Comparison of ENCODE assay signal across 19 cellular contexts in the genomic region with DNA sequence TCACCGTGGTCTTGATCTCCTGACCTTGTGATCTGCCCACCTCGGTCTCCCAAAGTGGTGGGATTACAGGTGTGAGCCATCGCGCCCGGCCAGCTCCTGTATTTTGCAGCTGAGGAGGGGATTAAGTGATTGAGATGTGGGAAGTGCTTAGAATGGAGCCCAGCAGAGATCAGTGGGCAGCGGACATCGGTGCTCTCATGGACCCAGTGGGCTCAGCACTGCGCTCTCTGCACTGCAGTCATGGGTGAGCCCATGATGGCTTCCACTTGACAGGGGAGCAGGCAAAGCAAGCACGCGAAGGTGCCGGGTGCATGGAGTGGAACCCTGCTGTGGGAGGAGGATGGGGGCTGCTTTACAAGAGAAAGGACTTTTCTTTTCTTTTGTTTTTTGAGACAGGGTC. TPM values are rescaled to one million over a fixed set of nuclear protein-coding genes. Genes with fewer than 3 reads are reported as not detected.
A peak's percentile ranks its signal among the peaks of the same experiment; 100 is the strongest.
DNase-seq lines count a peak whose midpoint lies in the region; ATAC-seq, FAIRE-seq and TF ChIP-seq lines count a peak whose summit lies in the region.
"Had no signal": no experiment of that assay in that cellular context is flagged by ENCODE, and none has a peak within 500 bp of the region (broad histone marks: within the 10 kb centered on the region; RNA-seq: fewer than 3 reads in every experiment).

No MANE protein-coding gene starts in this region.

- H4K5ac ChIP-seq in H1 (ENCODE audit: insufficient read length, low read depth, low read length) = no peak overlapping the region

- H2AFZ ChIP-seq in H1 (ENCODE audit: low read length) = no peak overlapping the region

- H2BK5ac ChIP-seq in H1 (ENCODE audit: low read depth, low read length) = 0 out of 2 replicates have a peak overlapping the region, but pooled peaks have one; percentile 12

- no peak overlapping the region for H3K4me3 Mint-ChIP-seq in activated naive CD8-positive, alpha-beta T cell treated with anti-CD3 and anti-CD28 coated beads, Interleukin-2, amount 10 ng/mL, durations not matched to agents 7 days and 5 days
- no peak overlapping the region for H3K4me3 Mint-ChIP-seq in activated naive CD8-positive, alpha-beta T cell treated with anti-CD3 and anti-CD28 coated beads for 36 hours
- H3K4me3 Mint-ChIP-seq: nephron progenitor cell had no signal

- H2BK20ac ChIP-seq in H1 (ENCODE audit: low read length) = 0 out of 2 replicates have a peak overlapping the region, but pooled peaks have one; percentile 86

- H3K27ac ChIP-seq in H1 (ENCODE audit: low read depth, low read length) (no peak overlapping the region), transverse colon (peak overlapping the region; percentile 54 to 83 (median 58))
- H3K27ac ChIP-seq: SK-N-MC had no signal

- H3K56ac ChIP-seq in H1 (replicated peaks; ENCODE audit: insufficient read length, low read depth, low read length) = no peak overlapping the region

- no peak for TF ChIP-seq POLR2A in H1 (IDR thresholded peaks at IDR 0.05; ENCODE audit: control extremely low read depth in 1 of 2, low read depth in 2 of 2, low read length in 2 of 2)
- no peak for TF ChIP-seq POLR2A in transverse colon (IDR thresholded peaks at IDR 0.05)

- DNase-seq in activated naive CD8-positive, alpha-beta T cell treated with anti-CD3 and anti-CD28 coated beads, Interleukin-2, amount 10 ng/mL, durations not matched to agents 7 days and 5 days = no peak
- no peak for DNase-seq in activated naive CD8-positive, alpha-beta T cell treated with anti-CD3 and anti-CD28 coated beads for 36 hours
- DNase-seq in H1 (ENCODE audit: low read depth in 1 of 2, low spot score in 2 of 2) (no peak), transverse colon (no peak), NCI-H2196 treated with DMSO at 0.1 percent for 48 hours (lab: John Stamatoyannopoulos, UW; ENCODE audit: unreplicated experiment) (no peak)
- DNase-seq in stimulated activated CD4-positive, alpha-beta T cell treated with anti-CD3 and anti-CD28 coated beads, Interleukin-1b, Interleukin-23, amount 100 ng/mL, for 48 hours = no peak
- DNase-seq: activated CD4-positive, alpha-beta T cell treated with anti-CD3 and anti-CD28 coated beads, Interleukin-2, amount 50 U/mL, for 4 hours; amniotic stem cell; COR-L47; DMS79; foreskin fibroblast; hippocampal formation; left ventricle myocardium inferior; MM.1S; NCI-H1436; NCI-H524; nephron progenitor cell had no signal

- peaks cover 5% of the 10 kb centered on the region for H3K36me3 Mint-ChIP-seq in activated naive CD8-positive, alpha-beta T cell treated with anti-CD3 and anti-CD28 coated beads, Interleukin-2, amount 10 ng/mL, durations not matched to agents 7 days and 5 days
- H3K36me3 Mint-ChIP-seq in activated naive CD8-positive, alpha-beta T cell treated with anti-CD3 and anti-CD28 coated beads for 36 hours = peaks cover 2% of the 10 kb centered on the region

- peak overlapping the region; percentile 13 for H3K4ac ChIP-seq in H1 (replicated peaks; ENCODE audit: insufficient read length, low read depth, low read length)

- no peak overlapping the region for H3K4me2 ChIP-seq in H1 (ENCODE audit: insufficient read depth in 1 of 2, low read depth in 2 of 2, low read length in 2 of 2)

- H3K27me3 Mint-ChIP-seq in activated naive CD8-positive, alpha-beta T cell treated with anti-CD3 and anti-CD28 coated beads, Interleukin-2, amount 10 ng/mL, durations not matched to agents 7 days and 5 days = peaks cover 2% of the 10 kb centered on the region
- H3K27me3 Mint-ChIP-seq in activated naive CD8-positive, alpha-beta T cell treated with anti-CD3 and anti-CD28 coated beads for 36 hours = no peaks in the 10 kb centered on the region

- intact Hi-C loops in transverse colon (cut with DNase I; ENCODE audit: low total_unique reads) = no loop called here

- no peak overlapping the region for H2BK120ac ChIP-seq in H1 (replicated peaks; ENCODE audit: low read depth, low read length)

- H4K20me1 ChIP-seq in H1 (replicated peaks in 1 of 2; ENCODE audit: control insufficient read depth in 1 of 2, insufficient read depth in 2 of 2, low read length in 2 of 2) = peaks cover 0 to 2% of the 10 kb centered on the region in 2 experiments

- peaks cover 17% of the 10 kb centered on the region for H3K4me1 Mint-ChIP-seq in activated naive CD8-positive, alpha-beta T cell treated with anti-CD3 and anti-CD28 coated beads, Interleukin-2, amount 10 ng/mL, durations not matched to agents 7 days and 5 days
- H3K4me1 Mint-ChIP-seq in activated naive CD8-positive, alpha-beta T cell treated with anti-CD3 and anti-CD28 coated beads for 36 hours = peaks cover 12% of the 10 kb centered on the region

- no peak overlapping the region for H3K9ac ChIP-seq in H1 (replicated peaks in 1 of 4; ENCODE audit: extremely low read depth in 1 of 4, low read depth in 3 of 4, low read length in 3 of 4)

- peak overlapping the region; percentile 94; the same call in 1 of the 2 replicates for H2BK12ac ChIP-seq in H1 (ENCODE audit: low read depth, low read length)

- H2AK5ac ChIP-seq in H1 (ENCODE audit: low read depth, low read length) = no peak overlapping the region; the same call in 1 of the 2 replicates

- peak overlapping the region; percentile 88; the same call in 1 of the 2 replicates for H2BK15ac ChIP-seq in H1 (ENCODE audit: low read length)

- peak overlapping the region; percentile 42 for H3K27ac Mint-ChIP-seq in activated naive CD8-positive, alpha-beta T cell treated with anti-CD3 and anti-CD28 coated beads, Interleukin-2, amount 10 ng/mL, durations not matched to agents 7 days and 5 days
- no peak overlapping the region for H3K27ac Mint-ChIP-seq in activated naive CD8-positive, alpha-beta T cell treated with anti-CD3 and anti-CD28 coated beads for 36 hours
- H3K27ac Mint-ChIP-seq: nephron progenitor cell had no signal

- ATAC-seq in activated naive CD8-positive, alpha-beta T cell treated with anti-CD3 and anti-CD28 coated beads, Interleukin-2, amount 10 ng/mL, durations not matched to agents 7 days and 5 days (ENCODE audit: low read depth) = no peak

- TF ChIP-seq EP300 in H1 (IDR thresholded peaks at IDR 0.05; ENCODE audit: borderline replicate concordance in 1 of 2, low read depth in 2 of 2, low read length in 2 of 2) = no peak
- no peak for TF ChIP-seq EP300 in transverse colon (IDR thresholded peaks at IDR 0.05; ENCODE audit: low read depth)

- H3K18ac ChIP-seq in H1 (ENCODE audit: extremely low read depth, low read length) = no peak overlapping the region

- H3K9me3 ChIP-seq in H1 (ENCODE audit: insufficient read depth in 2 of 2, low read depth in 1 of 2, low read length in 1 of 2) (no peaks in the 10 kb centered on the region), transverse colon (no peaks in the 10 kb centered on the region)

- peaks cover 0 to 9% (median 4%) of the 10 kb centered on the region in 4 experiments; a peak in 6 of 7 replicates for H3K4me1 ChIP-seq in H1 (replicated peaks in 1 of 4; ENCODE audit: control insufficient read depth in 3 of 4, insufficient read depth in 4 of 4, low read length in 3 of 4)
- H3K4me1 ChIP-seq in transverse colon = peaks cover 10 to 56% (median 42%) of the 10 kb centered on the region in 4 donors

- H3K14ac ChIP-seq in H1 (ENCODE audit: insufficient read length) = no peak overlapping the region

- H4K91ac ChIP-seq in H1 (replicated peaks; ENCODE audit: insufficient read length, low read length) = no peak overlapping the region

- in situ Hi-C loops in transverse colon (cut with MboI; ENCODE audit: low pct_ligation_motif_present in 1 of 4, low pct_unique_long_range_greater_than_20kb in 1 of 4, low sequenced_read_pairs in 3 of 4) = no loop called here

- H3K36me3 ChIP-seq in H1 (ENCODE audit: control insufficient read depth in 2 of 4, insufficient read depth in 4 of 4, low read length in 3 of 4) = no peaks in the 10 kb centered on the region
- no peaks in the 10 kb centered on the region for H3K36me3 ChIP-seq in transverse colon
- H3K36me3 ChIP-seq: left ventricle myocardium inferior had no signal

- no peaks in the 10 kb centered on the region for H3K79me2 ChIP-seq in H1 (ENCODE audit: control insufficient read depth in 1 of 2, insufficient read depth in 2 of 2, low read length in 2 of 2)

- 89% methylated on average over 11 of the region's 11 CpGs; no CpG with 5 or more reads in 1 of the 2 experiments for WGBS in H1 (ENCODE audit: extremely low coverage in 1 of 2, insufficient coverage in 1 of 2, insufficient read length in 1 of 2, insufficient replicate concordance in 2 of 2, low coverage in 1 of 2, low lambda C conversion rate in 2 of 2, missing lambda C conversion rate in 1 of 2), 2 experiments
- 84 to 92% methylated on average over 7 to 11 of the region's 11 CpGs for WGBS in transverse colon (ENCODE audit: low coverage in 1 of 2), 2 donors

- H4K8ac ChIP-seq in H1 (ENCODE audit: extremely low read depth, insufficient read depth, low read length) = no peak overlapping the region

- H3K23ac ChIP-seq in H1 (ENCODE audit: insufficient read length) = no peak overlapping the region

- CTCF ChIA-PET in H1 (lab: Charles Lee; ENCODE audit: partially characterized antibody) = interaction anchor here (0.7 to 37.6 kb wide), 8 partner anchors 8 to 296 kb away, joined by 3 to 614 read pairs (median 4); partner anchors contain the start of genes CATSPERZ, CCDC88B, ESRRA and PRDX5

- FAIRE-seq in H1 (lab: Jason Lieb, UNC) = no peak

- TF ChIP-seq CTCF in H1 (IDR thresholded peaks at IDR 0.05; ENCODE audit: control extremely low read depth in 1 of 3, insufficient read depth in 1 of 3, low read depth in 1 of 3, low read length in 3 of 3) (no peak), transverse colon (IDR thresholded peaks at IDR 0.05) (no peak)

- H3K4me3 ChIP-seq in H1 (ENCODE audit: extremely low read depth in 1 of 4, insufficient read depth in 2 of 4, low read depth in 3 of 4, low read length in 4 of 4) (no peak overlapping the region), transverse colon (no peak overlapping the region)
- H3K4me3 ChIP-seq: GM12878, left ventricle myocardium inferior, SK-N-MC had no signal

- peaks cover 2% of the 10 kb centered on the region; the same call in 1 of the 2 replicates for H3K23me2 ChIP-seq in H1 (ENCODE audit: low read depth, low read length)

- H3K27me3 ChIP-seq in H1 (replicated peaks in 1 of 4; ENCODE audit: control insufficient read depth in 3 of 4, extremely low read depth in 1 of 4, insufficient read depth in 3 of 4, low read length in 3 of 4) (no peaks in the 10 kb centered on the region), transverse colon (no peaks in the 10 kb centered on the region)

- H3K9me3 Mint-ChIP-seq in activated naive CD8-positive, alpha-beta T cell treated with anti-CD3 and anti-CD28 coated beads, Interleukin-2, amount 10 ng/mL, durations not matched to agents 7 days and 5 days = no peaks in the 10 kb centered on the region
- H3K9me3 Mint-ChIP-seq in activated naive CD8-positive, alpha-beta T cell treated with anti-CD3 and anti-CD28 coated beads for 36 hours = no peaks in the 10 kb centered on the region
- H3K9me3 Mint-ChIP-seq: nephron progenitor cell had no signal

- TF ChIP-seq RAD21 in H1 (IDR thresholded peaks at IDR 0.05 in 1 of 2, conservative IDR thresholded peaks at IDR 0.05 in 1 of 2; ENCODE audit: low read depth in 2 of 2, low read length in 2 of 2) = no peak

- H3K79me1 ChIP-seq in H1 (ENCODE audit: low read depth, low read length) = no peaks in the 10 kb centered on the region

- POLR2A ChIA-PET in activated naive CD8-positive, alpha-beta T cell treated with anti-CD3 and anti-CD28 coated beads, Interleukin-2, amount 10 ng/mL, durations not matched to agents 7 days and 5 days (lab: Charles Lee) = interaction anchor here (0.6 to 3.7 kb wide), 11 partner anchors 8 to 1001 kb away, joined by 3 to 38 read pairs (median 4); partner anchors contain the start of genes CCDC88B, FERMT3, PRDX5 and STIP1
- POLR2A ChIA-PET in H1 (lab: Charles Lee; ENCODE audit: partially characterized antibody) = interaction anchor here (0.7 to 7.3 kb wide), 9 partner anchors 9 to 1666 kb away, joined by 3 to 61 read pairs (median 3); partner anchors contain the start of genes C11orf98, CCDC88B, CSKMT and ESRRA

RNA-seq across cellular contexts. Expression of gene CCDC88B, which starts 9.1 kb away (rescaled TPM):
- total RNA-seq in activated naive CD8-positive, alpha-beta T cell treated with anti-CD3 and anti-CD28 coated beads, Interleukin-2, amount 10 ng/mL, durations not matched to agents 7 days and 5 days = 100 to 1,000 TPM; 132 to 142 TPM
- total RNA-seq in activated naive CD8-positive, alpha-beta T cell treated with anti-CD3 and anti-CD28 coated beads for 36 hours = 10 to 100 TPM; 73.5 to 74.5 TPM
- total RNA-seq in H1 (2021; fragmentation: NEBNext Ultra II Directional; extraction: Animal tissue kit (Norgen Biotek cat#: 25700)) = 11.2 and 12.5 TPM in 2 replicates
- 5.9 and 7.9 TPM in 2 replicates for polyA plus RNA-seq in H1 (2011; rRNA removed)
- 10.0 TPM for polyA plus RNA-seq in H1 (2011; cell fraction: cytosol; rRNA removed)
- 36.8 TPM for polyA plus RNA-seq in H1 (2011; cell fraction: nucleus; rRNA removed)
- polyA plus RNA-seq in H1 (2012, experiment 1 of 2) = 12.4 to 18.6 TPM (median 15.8 TPM) in 4 replicates
- polyA plus RNA-seq in H1 (2012, experiment 2 of 2) = 5.3 TPM
- 7.4 TPM for polyA plus RNA-seq in H1 (2013, experiment 1 of 2)
- 6.3 TPM for polyA plus RNA-seq in H1 (2013, experiment 2 of 2)
- polyA minus RNA-seq in H1 (2011; rRNA and poly(A)+ RNA removed) = 1.1 and 1.8 TPM in 2 replicates
- 6.3 TPM for polyA minus RNA-seq in H1 (2011; cell fraction: cytosol; rRNA and poly(A)+ RNA removed)
- polyA minus RNA-seq in H1 (2011; cell fraction: nucleus; rRNA and poly(A)+ RNA removed) = 5.4 TPM
- 100 to 1,000 TPM in 1 of 4 donors, 10 to 100 TPM in 3; 24.8 to 203 (median 47.1) TPM for total RNA-seq in transverse colon

RNA-seq across cellular contexts. Expression of gene PRDX5, which starts 13.0 kb away (rescaled TPM):
- 10 to 100 TPM; 85.1 to 91.2 TPM for total RNA-seq in activated naive CD8-positive, alpha-beta T cell treated with anti-CD3 and anti-CD28 coated beads, Interleukin-2, amount 10 ng/mL, durations not matched to agents 7 days and 5 days
- total RNA-seq in activated naive CD8-positive, alpha-beta T cell treated with anti-CD3 and anti-CD28 coated beads for 36 hours = 100 to 1,000 TPM; 111 to 116 TPM
- total RNA-seq in H1 (2021; fragmentation: NEBNext Ultra II Directional; extraction: Animal tissue kit (Norgen Biotek cat#: 25700)) = 201 and 225 TPM in 2 replicates
- 582 and 631 TPM in 2 replicates for polyA plus RNA-seq in H1 (2011; rRNA removed)
- polyA plus RNA-seq in H1 (2011; cell fraction: cytosol; rRNA removed) = 623 TPM
- polyA plus RNA-seq in H1 (2011; cell fraction: nucleus; rRNA removed) = 281 TPM
- polyA plus RNA-seq in H1 (2012, experiment 1 of 2) = 323 to 414 TPM (median 375 TPM) in 4 replicates
- 341 TPM for polyA plus RNA-seq in H1 (2012, experiment 2 of 2)
- 135 TPM for polyA plus RNA-seq in H1 (2013, experiment 1 of 2)
- 134 TPM for polyA plus RNA-seq in H1 (2013, experiment 2 of 2)
- 60.4 and 79.8 TPM in 2 replicates for polyA minus RNA-seq in H1 (2011; rRNA and poly(A)+ RNA removed)
- 77.1 TPM for polyA minus RNA-seq in H1 (2011; cell fraction: cytosol; rRNA and poly(A)+ RNA removed)
- polyA minus RNA-seq in H1 (2011; cell fraction: nucleus; rRNA and poly(A)+ RNA removed) = 54.4 TPM
- total RNA-seq in transverse colon = 100 to 1,000 TPM; 152 to 381 (median 265) TPM

RNA-seq across cellular contexts. Expression of gene TRMT112, which starts 13.5 kb away (rescaled TPM):
- 100 to 1,000 TPM; 140 to 151 TPM for total RNA-seq in activated naive CD8-positive, alpha-beta T cell treated with anti-CD3 and anti-CD28 coated beads, Interleukin-2, amount 10 ng/mL, durations not matched to agents 7 days and 5 days
- 100 to 1,000 TPM; 235 to 248 TPM for total RNA-seq in activated naive CD8-positive, alpha-beta T cell treated with anti-CD3 and anti-CD28 coated beads for 36 hours
- total RNA-seq in H1 (2021; fragmentation: NEBNext Ultra II Directional; extraction: Animal tissue kit (Norgen Biotek cat#: 25700)) = 300 and 326 TPM in 2 replicates
- polyA plus RNA-seq in H1 (2011; rRNA removed) = 650 and 707 TPM in 2 replicates
- 604 TPM for polyA plus RNA-seq in H1 (2011; cell fraction: cytosol; rRNA removed)
- polyA plus RNA-seq in H1 (2011; cell fraction: nucleus; rRNA removed) = 183 TPM
- 380 to 473 TPM (median 438 TPM) in 4 replicates for polyA plus RNA-seq in H1 (2012, experiment 1 of 2)
- 1,230 TPM for polyA plus RNA-seq in H1 (2012, experiment 2 of 2)
- polyA plus RNA-seq in H1 (2013, experiment 1 of 2) = 542 TPM
- polyA plus RNA-seq in H1 (2013, experiment 2 of 2) = 524 TPM
- 31.9 and 44.7 TPM in 2 replicates for polyA minus RNA-seq in H1 (2011; rRNA and poly(A)+ RNA removed)
- polyA minus RNA-seq in H1 (2011; cell fraction: cytosol; rRNA and poly(A)+ RNA removed) = 101 TPM
- 54.3 TPM for polyA minus RNA-seq in H1 (2011; cell fraction: nucleus; rRNA and poly(A)+ RNA removed)
- 10 to 100 TPM; 59.1 to 99.9 (median 82.7) TPM for total RNA-seq in transverse colon

RNA-seq across cellular contexts. Expression of gene ESRRA, which starts 25.6 kb away (rescaled TPM):
- 10 to 100 TPM; 33.9 to 35.1 TPM for total RNA-seq in activated naive CD8-positive, alpha-beta T cell treated with anti-CD3 and anti-CD28 coated beads, Interleukin-2, amount 10 ng/mL, durations not matched to agents 7 days and 5 days
- 10 to 100 TPM; 46.5 to 46.9 TPM for total RNA-seq in activated naive CD8-positive, alpha-beta T cell treated with anti-CD3 and anti-CD28 coated beads for 36 hours
- total RNA-seq in H1 (2021; fragmentation: NEBNext Ultra II Directional; extraction: Animal tissue kit (Norgen Biotek cat#: 25700)) = 36.1 and 37.0 TPM in 2 replicates
- 18.2 and 20.9 TPM in 2 replicates for polyA plus RNA-seq in H1 (2011; rRNA removed)
- polyA plus RNA-seq in H1 (2011; cell fraction: cytosol; rRNA removed) = 24.8 TPM
- polyA plus RNA-seq in H1 (2011; cell fraction: nucleus; rRNA removed) = 29.9 TPM
- polyA plus RNA-seq in H1 (2012, experiment 1 of 2) = 24.8 to 32.6 TPM (median 31.0 TPM) in 4 replicates
- 28.6 TPM for polyA plus RNA-seq in H1 (2012, experiment 2 of 2)
- 13.1 TPM for polyA plus RNA-seq in H1 (2013, experiment 1 of 2)
- 13.3 TPM for polyA plus RNA-seq in H1 (2013, experiment 2 of 2)
- polyA minus RNA-seq in H1 (2011; rRNA and poly(A)+ RNA removed) = 9.2 and 9.3 TPM in 2 replicates
- polyA minus RNA-seq in H1 (2011; cell fraction: cytosol; rRNA and poly(A)+ RNA removed) = 19.5 TPM
- 13.9 TPM for polyA minus RNA-seq in H1 (2011; cell fraction: nucleus; rRNA and poly(A)+ RNA removed)
- 100 to 1,000 TPM; 142 to 272 (median 221) TPM for total RNA-seq in transverse colon

RNA-seq across cellular contexts. Expression of gene RPS6KA4, which starts 28.1 kb away (rescaled TPM):
- 10 to 100 TPM; 32.4 to 33.9 TPM for total RNA-seq in activated naive CD8-positive, alpha-beta T cell treated with anti-CD3 and anti-CD28 coated beads, Interleukin-2, amount 10 ng/mL, durations not matched to agents 7 days and 5 days
- 10 to 100 TPM; 20.3 to 24.5 TPM for total RNA-seq in activated naive CD8-positive, alpha-beta T cell treated with anti-CD3 and anti-CD28 coated beads for 36 hours
- 12.6 and 13.2 TPM in 2 replicates for total RNA-seq in H1 (2021; fragmentation: NEBNext Ultra II Directional; extraction: Animal tissue kit (Norgen Biotek cat#: 25700))
- 8.2 and 12.1 TPM in 2 replicates for polyA plus RNA-seq in H1 (2011; rRNA removed)
- polyA plus RNA-seq in H1 (2011; cell fraction: cytosol; rRNA removed) = 11.5 TPM
- polyA plus RNA-seq in H1 (2011; cell fraction: nucleus; rRNA removed) = 27.8 TPM
- 8.5 to 14.4 TPM (median 12.2 TPM) in 4 replicates for polyA plus RNA-seq in H1 (2012, experiment 1 of 2)
- polyA plus RNA-seq in H1 (2012, experiment 2 of 2) = 7.6 TPM
- 5.0 TPM for polyA plus RNA-seq in H1 (2013, experiment 1 of 2)
- 5.5 TPM for polyA plus RNA-seq in H1 (2013, experiment 2 of 2)
- polyA minus RNA-seq in H1 (2011; rRNA and poly(A)+ RNA removed) = 8.6 and 9.0 TPM in 2 replicates
- polyA minus RNA-seq in H1 (2011; cell fraction: cytosol; rRNA and poly(A)+ RNA removed) = 12.0 TPM
- 17.0 TPM for polyA minus RNA-seq in H1 (2011; cell fraction: nucleus; rRNA and poly(A)+ RNA removed)
- total RNA-seq in transverse colon = 10 to 100 TPM; 14.5 to 86.0 (median 34.5) TPM
